Comparison of ENCODE assay signal across 9 cellular contexts in genomic region chr2:133561045-133561852, GRCh38. TPM values are rescaled to one million over a fixed set of nuclear protein-coding genes. Genes with fewer than 3 reads are reported as not detected.
DNase-seq lines count a peak whose midpoint lies in the region; ATAC-seq and TF ChIP-seq lines count a peak whose summit lies in the region.
"Had no signal": no experiment of that assay in that cellular context is flagged by ENCODE, and none has a peak within 500 bp of the region (broad histone marks: within the 10 kb centered on the region; RNA-seq: fewer than 3 reads in every experiment).

No MANE protein-coding gene starts in this region.

- DNase-seq in DND-41 (no peak), HCT116 (ENCODE audit: low read depth, low spot score) (peak; percentile 27), NCI-H2171 (lab: John Stamatoyannopoulos, UW) (peak; percentile 2), breast epithelium (ENCODE audit: low spot score in 2 of 2) (no peak), lower lobe of right lung (no peak), natural killer cell (no peak), GDM1 (lab: John Stamatoyannopoulos, UW) (no peak)
- no peak for DNase-seq in activated CD8-positive, alpha-beta memory T cell treated with anti-CD3 and anti-CD28 coated beads for 24 hours

- no peaks in the 10 kb centered on the region for H3K4me1 Mint-ChIP-seq in natural killer cell

- H3K9me3 ChIP-seq in DND-41 (ENCODE audit: insufficient read depth, low read length, severe bottlenecking), result no peaks in the 10 kb centered on the region
- no peaks in the 10 kb centered on the region for H3K9me3 ChIP-seq in HCT116 (ENCODE audit: control insufficient read depth in 1 of 2, insufficient read depth in 1 of 2, low read depth in 1 of 2, low read length in 2 of 2)
- no peaks in the 10 kb centered on the region for H3K9me3 ChIP-seq in breast epithelium
- H3K9me3 ChIP-seq in lower lobe of right lung, result no peaks in the 10 kb centered on the region
- H3K9me3 ChIP-seq: SJCRH30 had no signal

- ATAC-seq in DND-41 (ENCODE audit: insufficient read depth, low read depth) (no peak), HCT116 (peak; percentile 49; the same call in 1 of the 2 replicates), lower lobe of right lung (peak in 1 of 2 donors; percentile 43), natural killer cell (no peak)

- peak; percentile 64 for TF ChIP-seq RAD21 in HCT116 (IDR thresholded peaks at IDR 0.05; ENCODE audit: low read depth)

- H3K79me2 ChIP-seq in DND-41 (ENCODE audit: insufficient read depth, low read length), result no peaks in the 10 kb centered on the region
- no peaks in the 10 kb centered on the region for H3K79me2 ChIP-seq in HCT116 (ENCODE audit: insufficient read depth, low read length)

- H3K4me3 ChIP-seq in DND-41 (ENCODE audit: low read depth in 1 of 2, low read length in 2 of 2) (no peak overlapping the region), HCT116 (replicated peaks in 1 of 2; ENCODE audit: low read depth in 1 of 2, low read length in 2 of 2) (no peak overlapping the region), breast epithelium (no peak overlapping the region), lower lobe of right lung (no peak overlapping the region)
- H3K4me3 ChIP-seq: SJCRH30 had no signal

- no peak overlapping the region for H3K27ac Mint-ChIP-seq in natural killer cell

- H3K4me2 ChIP-seq in DND-41 (ENCODE audit: insufficient read depth, low read length) (no peak overlapping the region), HCT116 (ENCODE audit: low read length) (no peak overlapping the region)

- BruUV-seq in HCT116 (replicated peaks; lab: Mats Ljungman, UMichigan), result no TSS peak

- TF ChIP-seq POLR2A in HCT116 (IDR thresholded peaks at IDR 0.05; ENCODE audit: borderline replicate concordance, extremely low read depth, insufficient read depth, insufficient read length) (no peak), breast epithelium (IDR thresholded peaks at IDR 0.05) (no peak)

- H3K27ac ChIP-seq in DND-41 (ENCODE audit: low read length) (no peak overlapping the region), HCT116 (ENCODE audit: low read depth, low read length) (no peak overlapping the region), breast epithelium (no peak overlapping the region), lower lobe of right lung (no peak overlapping the region)
- H3K27ac ChIP-seq: SJCRH30 had no signal

- intact Hi-C loops in HCT116 (cut with micrococcal nuclease), result loop anchor here (2.0 kb wide), 1 partner anchor 1014 kb away; no protein-coding TSS in a partner anchor
- intact Hi-C loops in breast epithelium (cut with DNase I; ENCODE audit: low total_unique reads), result no loop called here
- intact Hi-C loops in lower lobe of right lung (cut with DNase I), result no loop called here
- intact Hi-C loops in natural killer cell (cut with micrococcal nuclease), result no loop called here

- TF ChIP-seq CTCF in DND-41 (IDR thresholded peaks at IDR 0.05; ENCODE audit: borderline replicate concordance, extremely low read depth, low read length, poor library complexity, severe bottlenecking), result peak; percentile 76
- peak; percentile 26 to 68 (median 49); a peak in 5 of 6 replicates for TF ChIP-seq CTCF in HCT116 (IDR thresholded peaks at IDR 0.05 in 2 of 3, conservative IDR thresholded peaks at IDR 0.05 in 1 of 3; ENCODE audit: borderline replicate concordance in 1 of 3, insufficient read depth in 1 of 3, low read depth in 2 of 3, low read length in 2 of 3)
- peak; percentile 57 to 74 (median 72) for TF ChIP-seq CTCF in breast epithelium (IDR thresholded peaks at IDR 0.05)
- TF ChIP-seq CTCF in lower lobe of right lung (IDR thresholded peaks at IDR 0.05), result peak; percentile 65
- TF ChIP-seq CTCF in natural killer cell (IDR thresholded peaks at IDR 0.05), result no peak

- peaks cover 0 to 2% of the 10 kb centered on the region in 2 donors for H3K27me3 Mint-ChIP-seq in natural killer cell (ENCODE audit: low read depth in 2 of 2)

- no peak overlapping the region for H3K4me3 Mint-ChIP-seq in natural killer cell

- H3K27me3 ChIP-seq in DND-41 (ENCODE audit: insufficient read depth, low read length, poor library complexity) (peaks cover 11% of the 10 kb centered on the region), HCT116 (ENCODE audit: insufficient read depth, low read length) (peaks cover 6% of the 10 kb centered on the region; the same call in 1 of the 2 replicates), breast epithelium (no peaks in the 10 kb centered on the region), lower lobe of right lung (ENCODE audit: low read depth) (no peaks in the 10 kb centered on the region)
- H3K27me3 ChIP-seq: SJCRH30 had no signal

- H3K4me1 ChIP-seq in DND-41 (ENCODE audit: insufficient read depth, low read length) (no peaks in the 10 kb centered on the region), HCT116 (ENCODE audit: control insufficient read depth in 1 of 2, insufficient read depth in 2 of 2, low read length in 2 of 2) (no peaks in the 10 kb centered on the region), breast epithelium (no peaks in the 10 kb centered on the region), lower lobe of right lung (no peaks in the 10 kb centered on the region)
- H3K4me1 ChIP-seq: SJCRH30 had no signal

- RAD21 ChIA-PET in HCT116 (lab: Charles Lee; ENCODE audit: low non-redundant PET in 1 of 2, low total read pairs in 2 of 2, uncharacterized antibody in 2 of 2, unreplicated experiment in 2 of 2), result no interaction called here

- H3K9me2 ChIP-seq in HCT116 (ENCODE audit: insufficient read depth), result no peaks in the 10 kb centered on the region

- H3K36me3 Mint-ChIP-seq in natural killer cell, result no peaks in the 10 kb centered on the region

- no peaks in the 10 kb centered on the region for H3K36me3 ChIP-seq in DND-41 (ENCODE audit: insufficient read depth, low read length)
- no peaks in the 10 kb centered on the region for H3K36me3 ChIP-seq in HCT116 (ENCODE audit: control insufficient read depth in 1 of 2, insufficient read depth in 2 of 2, low read length in 2 of 2)
- no peaks in the 10 kb centered on the region for H3K36me3 ChIP-seq in breast epithelium
- H3K36me3 ChIP-seq in lower lobe of right lung, result no peaks in the 10 kb centered on the region
- H3K36me3 ChIP-seq: SJCRH30 had no signal

- H3K9ac ChIP-seq in DND-41 (ENCODE audit: low read depth, low read length) (no peak overlapping the region), HCT116 (ENCODE audit: low read length) (no peak overlapping the region)

- POLR2A ChIA-PET in HCT116 (lab: Charles Lee), result no interaction called here

- H2AFZ ChIP-seq in DND-41 (ENCODE audit: low read depth, low read length) (no peak overlapping the region), HCT116 (ENCODE audit: low read depth, low read length, poor library complexity, severe bottlenecking) (no peak overlapping the region)

- H3K9me3 Mint-ChIP-seq in natural killer cell, result peaks cover 2 to 4% of the 10 kb centered on the region in 2 donors

- CTCF ChIA-PET in HCT116 (lab: Charles Lee), result interaction anchor here (0.5 to 3.2 kb wide), 5 partner anchors 13 to 298 kb away, joined by 3 to 17 read pairs (median 6); no protein-coding TSS in a partner anchor

- H4K20me1 ChIP-seq in DND-41 (ENCODE audit: insufficient read depth, low read length), result no peaks in the 10 kb centered on the region
- no peaks in the 10 kb centered on the region for H4K20me1 ChIP-seq in HCT116 (ENCODE audit: insufficient read depth)

TF ChIP-seq in HCT116, 20 proteins besides CTCF, POLR2A, EP300 and RAD21:
- TF ChIP-seq EZH2phosphoT487 (IDR thresholded peaks at IDR 0.05; ENCODE audit: borderline replicate concordance) (no peak), TCF7L2 (IDR thresholded peaks at IDR 0.05; ENCODE audit: borderline replicate concordance, extremely low read depth, insufficient read depth, insufficient read length) (no peak)

RNA-seq across cellular contexts. Expression of gene NCKAP5, which starts 7.0 kb away (rescaled TPM):
- 0.30 TPM for total RNA-seq in HCT116 (2021; ENCODE audit: unreplicated experiment)
- 0.08 and 0.14 TPM in 2 replicates for polyA plus RNA-seq in HCT116 (2012)
- 10 to 100 TPM in 1 of 3 donors, 1 to 10 TPM in 2; 1.1 to 10.5 (median 6.1) TPM for total RNA-seq in breast epithelium
- total RNA-seq in lower lobe of right lung, result 34.6 TPM
- total RNA-seq in natural killer cell, result under 1 TPM in 2 of 3 donors, not detected in 1; 0.12 to 0.20 TPM
- total RNA-seq: SJCRH30 had no signal

Comparison
In these comparisons a context has a peak if more than half of its experiments do, and no peak if none do; other contexts are left out.
1. DNase-seq: peak in HCT116 (single experiment) and NCI-H2171 (single experiment); none in DND-41 (single experiment), breast epithelium (0 of 2), lower lobe of right lung (single experiment), activated CD8-positive, alpha-beta memory T cell treated with anti-CD3 and anti-CD28 coated beads for 24 hours (single experiment), natural killer cell (single experiment) and GDM1 (single experiment).